9 cellular contexts compared by ENCODE assay signal in genomic region chr1:204207136-204207616, GRCh38. TPM values are rescaled to one million over a fixed set of nuclear protein-coding genes. Genes with fewer than 3 reads are reported as not detected.
DNase-seq lines count a peak whose midpoint lies in the region; ATAC-seq and TF ChIP-seq lines count a peak whose summit lies in the region.
"Had no signal": no experiment of that assay in that cellular context is flagged by ENCODE, and none has a peak within 500 bp of the region (broad histone marks: within the 10 kb centered on the region; RNA-seq: fewer than 3 reads in every experiment).

No MANE protein-coding gene starts in this region.

- no peaks in the 10 kb centered on the region for H3K79me1 ChIP-seq in neuronal stem cell (ENCODE audit: low read depth, low read length)

- no peak overlapping the region for H3K9ac ChIP-seq in neuronal stem cell (ENCODE audit: low read depth, low read length, poor library complexity)

- no peak for TF ChIP-seq POLR2A in esophagus squamous epithelium (IDR thresholded peaks at IDR 0.05)

- H3K4ac ChIP-seq in neuronal stem cell (ENCODE audit: low read length): no peak overlapping the region

- WGBS in esophagus squamous epithelium, 2 donors: 20 to 42% methylated on average over 6 to 13 of the region's 13 CpGs
- no CpG with 5 or more reads among the region's 13 CpGs for WGBS in neuronal stem cell (ENCODE audit: extremely low coverage in 2 of 2, insufficient read length in 2 of 2, insufficient replicate concordance in 1 of 2), 2 donors

- H3K18ac ChIP-seq in neuronal stem cell (ENCODE audit: low read length): no peak overlapping the region

- peaks cover 0 to 42% (median 0%) of the 10 kb centered on the region in 4 donors for H3K27me3 ChIP-seq in esophagus squamous epithelium
- peaks cover 0 to 56% (median 0%) of the 10 kb centered on the region in 3 experiments for H3K27me3 ChIP-seq in neuronal stem cell (ENCODE audit: control insufficient read depth in 3 of 3, insufficient read depth in 3 of 3, low read depth in 1 of 3, low read length in 3 of 3)

- H2BK12ac ChIP-seq in neuronal stem cell (ENCODE audit: low read length): no peak overlapping the region

- no peak overlapping the region for H3K14ac ChIP-seq in neuronal stem cell (ENCODE audit: low read length)

- no peak overlapping the region for H4K8ac ChIP-seq in neuronal stem cell (ENCODE audit: low read depth, low read length)

- no peak overlapping the region for H3K4me2 ChIP-seq in neuronal stem cell (ENCODE audit: insufficient read depth, low read length, poor library complexity, severe bottlenecking)

- H3K23ac ChIP-seq in neuronal stem cell (ENCODE audit: low read depth, low read length, poor library complexity): no peak overlapping the region

- H3K27ac ChIP-seq in esophagus squamous epithelium (no peak overlapping the region), neuronal stem cell (replicated peaks; ENCODE audit: low read length) (no peak overlapping the region)
- H3K27ac ChIP-seq: SK-N-MC had no signal

- H2BK5ac ChIP-seq in neuronal stem cell (ENCODE audit: low read length): no peak overlapping the region

- no peak overlapping the region for H2BK15ac ChIP-seq in neuronal stem cell (ENCODE audit: low read length)

- peak; percentile 57 for ATAC-seq in HG02884 (IDR thresholded peaks at IDR 0.05; ENCODE audit: unreplicated experiment)

- H3K4me1 ChIP-seq in esophagus squamous epithelium: peaks cover 0 to 5% (median 0%) of the 10 kb centered on the region in 3 donors
- peaks cover 0 to 2% of the 10 kb centered on the region in 2 donors for H3K4me1 ChIP-seq in neuronal stem cell (ENCODE audit: control insufficient read depth in 2 of 2, insufficient read depth in 1 of 2, low read depth in 1 of 2, low read length in 2 of 2)

- TF ChIP-seq CTCF in esophagus squamous epithelium (IDR thresholded peaks at IDR 0.05): peak; percentile 77 to 89 (median 80)

- no peaks in the 10 kb centered on the region for H3K36me3 ChIP-seq in esophagus squamous epithelium
- H3K36me3 ChIP-seq in neuronal stem cell (replicated peaks in 1 of 2; ENCODE audit: control insufficient read depth in 2 of 2, insufficient read depth in 2 of 2, low read length in 2 of 2): no peaks in the 10 kb centered on the region

- no peak overlapping the region for H3K4me3 ChIP-seq in esophagus squamous epithelium
- H3K4me3 ChIP-seq in neuronal stem cell (ENCODE audit: low read length in 2 of 2): no peak overlapping the region
- H3K4me3 ChIP-seq: SK-N-MC had no signal

- intact Hi-C loops in esophagus squamous epithelium (cut with DNase I): no loop called here

- DNase-seq in DMS 273 (lab: John Stamatoyannopoulos, UW; ENCODE audit: unreplicated experiment) (peak; percentile 79), OCI-M1 (lab: John Stamatoyannopoulos, UW) (peak; percentile 69), esophagus squamous epithelium (lab: John Stamatoyannopoulos, UW) (no peak), neuronal stem cell (ENCODE audit: low spot score) (peak; percentile 62), superior temporal gyrus (ENCODE audit: extremely low spot score) (peak; percentile 67)
- DNase-seq in activated T-cell treated with anti-CD3 and anti-CD28 coated beads, Interleukin-2, amount 50 U/mL, for 1 hour: peak; percentile 81
- no peak for DNase-seq in NK-92 treated with Interleukin-12 subunit alpha and Interleukin-12 subunit beta, amount 100 ng/mL, for 24 hours (lab: John Stamatoyannopoulos, UW)

- peak overlapping the region; percentile 72 for H2AFZ ChIP-seq in neuronal stem cell (ENCODE audit: low read length)

- H2AK5ac ChIP-seq in neuronal stem cell (ENCODE audit: low read depth, low read length): no peak overlapping the region

- H4K91ac ChIP-seq in neuronal stem cell (ENCODE audit: low read depth, low read length, poor library complexity): no peak overlapping the region

- H2BK120ac ChIP-seq in neuronal stem cell (ENCODE audit: low read depth, low read length): no peak overlapping the region

- H3K9me3 ChIP-seq in esophagus squamous epithelium (no peaks in the 10 kb centered on the region), neuronal stem cell (replicated peaks in 1 of 2; ENCODE audit: control insufficient read depth in 2 of 2, insufficient read depth in 1 of 2, low read depth in 1 of 2, low read length in 2 of 2) (no peaks in the 10 kb centered on the region)

RNA-seq across cellular contexts. Expression of gene GOLT1A, which starts 6.6 kb away (rescaled TPM):
- total RNA-seq in esophagus squamous epithelium: under 1 TPM in 1 of 4 donors, not detected in 3; 0.38 TPM
- polyA plus RNA-seq in neuronal stem cell (2013, experiment 1 of 2): 0.22 TPM
- polyA plus RNA-seq in neuronal stem cell (2013, experiment 2 of 2): 0.29 TPM

RNA-seq across cellular contexts. Expression of gene KISS1, which starts 10.9 kb away (rescaled TPM):
- total RNA-seq in esophagus squamous epithelium: not detected
- not detected for polyA plus RNA-seq in neuronal stem cell (2013, experiment 1 of 2)
- polyA plus RNA-seq in neuronal stem cell (2013, experiment 2 of 2): not detected

RNA-seq across cellular contexts. Expression of gene REN, which starts 41.0 kb away (rescaled TPM):
- total RNA-seq in esophagus squamous epithelium: under 1 TPM in 2 of 4 donors, not detected in 2; 0.38 to 0.99 TPM
- not detected for polyA plus RNA-seq in neuronal stem cell (2013, experiment 1 of 2)
- polyA plus RNA-seq in neuronal stem cell (2013, experiment 2 of 2): not detected

RNA-seq across cellular contexts. Expression of gene ETNK2, which starts 55.3 kb away (rescaled TPM):
- 10 to 100 TPM in 2 of 4 donors, 1 to 10 TPM in 2; 6.7 to 54.4 (median 25.0) TPM for total RNA-seq in esophagus squamous epithelium
- 8.8 TPM for polyA plus RNA-seq in neuronal stem cell (2013, experiment 1 of 2)
- polyA plus RNA-seq in neuronal stem cell (2013, experiment 2 of 2): 8.4 TPM

Comparison
In these comparisons a context has a peak if more than half of its experiments do, and no peak if none do; other contexts are left out.
1. DNase-seq: peak in DMS 273 (single experiment), OCI-M1 (single experiment), activated T-cell treated with anti-CD3 and anti-CD28 coated beads, Interleukin-2, amount 50 U/mL, for 1 hour (single experiment), neuronal stem cell (single experiment) and superior temporal gyrus (single experiment); none in esophagus squamous epithelium (single experiment) and NK-92 treated with Interleukin-12 subunit alpha and Interleukin-12 subunit beta, amount 100 ng/mL, for 24 hours (single experiment).